15 cellular contexts compared by ENCODE assay signal in the genomic region with DNA sequence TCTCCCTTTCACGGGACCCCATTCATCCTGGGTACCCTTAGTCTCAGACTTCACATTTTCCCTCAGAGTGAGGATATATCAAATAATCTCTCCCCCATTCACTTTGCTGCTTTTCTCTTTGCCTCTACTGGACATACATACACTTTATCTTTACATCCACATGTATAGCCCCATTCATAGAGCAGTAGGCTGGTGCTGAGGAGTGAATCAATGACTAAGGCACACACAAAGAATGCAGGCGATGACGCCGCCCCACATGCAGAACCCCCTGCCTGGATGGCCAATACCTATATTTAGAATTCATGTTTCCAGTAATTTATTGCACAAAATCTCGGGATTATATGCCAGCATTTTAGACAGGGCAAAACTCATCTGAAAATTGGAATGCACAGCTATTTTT.
"Had no signal": no experiment of that assay in that cellular context is flagged by ENCODE, and none has a peak within 500 bp of the region (broad histone marks: within the 10 kb centered on the region; RNA-seq: fewer than 3 reads in every experiment).

No MANE protein-coding gene starts in this region.

- H3K9me3 Mint-ChIP-seq: activated naive CD8-positive, alpha-beta T cell treated with anti-CD3 and anti-CD28 coated beads for 36 hours had no signal

- H3K4me1 Mint-ChIP-seq: activated naive CD8-positive, alpha-beta T cell treated with anti-CD3 and anti-CD28 coated beads for 36 hours; T-helper 17 cell had no signal

- H3K4me3 Mint-ChIP-seq: activated naive CD8-positive, alpha-beta T cell treated with anti-CD3 and anti-CD28 coated beads for 36 hours; activated T-cell treated with anti-CD3 and anti-CD28 coated beads, Interleukin-2, amount 50 U/mL, for 24 hours; T-helper 17 cell had no signal

- H3K36me3 ChIP-seq: cardiac muscle cell, colonic mucosa, gastrocnemius medialis, heart right ventricle, left ventricle myocardium inferior, right atrium auricular region, thyroid gland had no signal

- H3K27me3 Mint-ChIP-seq: activated naive CD8-positive, alpha-beta T cell treated with anti-CD3 and anti-CD28 coated beads for 36 hours; activated T-cell treated with anti-CD3 and anti-CD28 coated beads, Interleukin-2, amount 50 U/mL, for 24 hours; T-helper 17 cell had no signal

- H3K4me3 ChIP-seq: cardiac muscle cell, colonic mucosa, gastrocnemius medialis, heart right ventricle, left ventricle myocardium inferior, right atrium auricular region, thyroid gland had no signal

- H3K27me3 ChIP-seq: cardiac muscle cell, colonic mucosa, gastrocnemius medialis, heart right ventricle, right atrium auricular region, thyroid gland had no signal

- H3K27ac Mint-ChIP-seq: activated naive CD8-positive, alpha-beta T cell treated with anti-CD3 and anti-CD28 coated beads for 36 hours; activated T-cell treated with anti-CD3 and anti-CD28 coated beads, Interleukin-2, amount 50 U/mL, for 24 hours; T-helper 17 cell had no signal

- DNase-seq: activated CD4-positive, alpha-beta T cell treated with anti-CD3 and anti-CD28 coated beads, Interleukin-2, amount 50 U/mL, for 1 hour; activated CD4-positive, CD25-positive, alpha-beta regulatory T cell; activated gamma-delta T cell; activated naive CD8-positive, alpha-beta T cell treated with anti-CD3 and anti-CD28 coated beads for 36 hours; activated T-cell treated with anti-CD3 and anti-CD28 coated beads, Interleukin-2, amount 50 U/mL, for 24 hours; colonic mucosa; gastrocnemius medialis; heart right ventricle; islet precursor cell; left ventricle myocardium inferior; small intestine; T-helper 17 cell; thyroid gland had no signal

- H3K9me3 ChIP-seq: colonic mucosa, gastrocnemius medialis, heart right ventricle, left ventricle myocardium inferior, right atrium auricular region, thyroid gland had no signal

- H3K36me3 Mint-ChIP-seq: activated naive CD8-positive, alpha-beta T cell treated with anti-CD3 and anti-CD28 coated beads for 36 hours had no signal

- ATAC-seq: gastrocnemius medialis, heart right ventricle, T-helper 17 cell had no signal

- H3K4me1 ChIP-seq: colonic mucosa, gastrocnemius medialis, heart right ventricle, left ventricle myocardium inferior, right atrium auricular region, thyroid gland had no signal
